ENCODE assay signal across 1 cellular context in the genomic region with DNA sequence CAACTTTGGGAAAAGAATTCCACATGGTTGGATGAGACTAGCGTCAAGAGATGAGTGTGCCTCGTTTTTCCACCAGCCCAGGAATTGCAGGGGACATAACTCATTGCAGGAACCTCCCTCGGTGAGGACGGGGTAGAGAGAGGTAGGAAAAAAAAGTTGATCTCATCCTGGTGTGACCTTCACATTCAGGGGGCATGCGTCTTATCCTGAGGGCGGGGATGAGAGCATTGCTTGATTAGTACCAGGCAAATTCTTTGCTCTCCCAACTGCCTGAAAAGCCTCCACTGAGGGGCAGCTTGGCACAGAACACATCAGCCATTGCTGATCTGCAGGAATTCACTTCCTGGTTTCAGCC.
TF ChIP-seq lines count a peak whose summit lies in the region.

No MANE protein-coding gene starts in this region.

TF ChIP-seq in H1, 55 proteins besides CTCF, POLR2A, EP300 and RAD21:
- TF ChIP-seq POLR2AphosphoS5 (IDR thresholded peaks at IDR 0.05; ENCODE audit: low read depth, low read length) (no peak), CBX8 (IDR thresholded peaks at IDR 0.05; ENCODE audit: borderline replicate concordance, low read depth, low read length) (no peak), ASH2L (IDR thresholded peaks at IDR 0.05; ENCODE audit: low read length) (no peak), JUN (IDR thresholded peaks at IDR 0.05; ENCODE audit: low read depth, low read length) (no peak), SIN3A (conservative IDR thresholded peaks at IDR 0.05 in 1 of 2, IDR thresholded peaks at IDR 0.05 in 1 of 2; ENCODE audit: low read depth in 1 of 2, low read length in 2 of 2) (no peak), YY1 (IDR thresholded peaks at IDR 0.05; ENCODE audit: low read depth, low read length) (no peak), TCF12 (IDR thresholded peaks at IDR 0.05; ENCODE audit: low read depth, low read length) (no peak), CHD7 (IDR thresholded peaks at IDR 0.05; ENCODE audit: insufficient replicate concordance, low read length) (no peak), KDM1A (IDR thresholded peaks at IDR 0.05; ENCODE audit: borderline replicate concordance, low read length) (no peak), KDM5A (IDR thresholded peaks at IDR 0.05; ENCODE audit: low read length) (no peak), SIRT6 (IDR thresholded peaks at IDR 0.05; ENCODE audit: low read length) (no peak), GTF2F1 (IDR thresholded peaks at IDR 0.05; ENCODE audit: borderline replicate concordance, low read depth, low read length) (no peak), EGR1 (IDR thresholded peaks at IDR 0.05; ENCODE audit: borderline replicate concordance, low read depth, low read length) (no peak), CTBP2 (IDR thresholded peaks at IDR 0.05; ENCODE audit: borderline replicate concordance, insufficient read depth, insufficient read length, low read length) (no peak), SP2 (IDR thresholded peaks at IDR 0.05; ENCODE audit: low read length) (no peak), NANOG (IDR thresholded peaks at IDR 0.05; ENCODE audit: insufficient read depth, low read depth, low read length, poor library complexity, severe bottlenecking) (no peak), BCL11A (IDR thresholded peaks at IDR 0.05; ENCODE audit: low read depth in 2 of 2, low read length in 2 of 2) (no peak), JUND (IDR thresholded peaks at IDR 0.05; ENCODE audit: low read length) (no peak), BACH1 (IDR thresholded peaks at IDR 0.05; ENCODE audit: low read length) (no peak)
- TF ChIP-seq, protein P1, sequence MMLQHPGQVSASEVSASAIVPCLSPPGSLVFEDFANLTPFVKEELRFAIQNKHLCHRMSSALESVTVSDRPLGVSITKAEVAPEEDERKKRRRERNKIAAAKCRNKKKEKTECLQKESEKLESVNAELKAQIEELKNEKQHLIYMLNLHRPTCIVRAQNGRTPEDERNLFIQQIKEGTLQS (IDR thresholded peaks at IDR 0.05; ENCODE audit: insufficient read depth, low read depth, low read length): no peak
